Comparison of ENCODE assay signal across 8 cellular contexts in the genomic region with DNA sequence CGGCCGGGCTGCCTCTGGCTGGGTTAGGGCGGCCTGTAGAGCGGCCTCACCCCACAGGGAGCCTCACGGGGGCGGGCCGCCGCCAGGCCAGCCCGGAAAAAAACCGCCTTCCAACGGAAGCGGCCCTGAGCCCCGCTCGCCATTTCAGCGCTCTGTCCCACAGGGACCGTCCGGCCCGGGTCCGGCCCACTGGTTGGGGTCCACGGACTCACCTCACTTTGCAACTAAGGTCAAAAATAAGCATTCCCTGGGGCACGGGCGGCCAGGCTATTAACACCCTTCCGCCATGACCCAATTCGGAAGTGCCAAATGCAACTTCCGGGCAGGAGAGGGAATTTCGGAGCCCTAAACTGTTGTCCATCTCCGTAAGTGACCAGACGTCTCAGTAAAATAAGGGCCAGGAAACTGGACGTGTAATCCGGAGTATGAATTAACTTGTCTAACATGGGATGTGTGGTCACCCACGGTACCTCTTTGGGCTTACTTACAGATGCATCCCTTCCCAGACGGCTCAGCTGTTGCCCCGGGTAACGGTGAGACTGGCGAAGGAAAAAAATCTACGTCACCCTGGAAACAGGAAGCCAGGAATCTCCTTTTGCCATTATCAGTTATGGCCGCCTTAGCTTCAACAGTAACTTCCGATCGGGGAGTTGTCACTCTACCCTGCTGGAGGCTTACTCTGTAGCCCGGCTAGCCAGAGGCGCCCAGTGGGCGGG. TPM values are rescaled to one million over a fixed set of nuclear protein-coding genes. Genes with fewer than 3 reads are reported as not detected.
A peak's percentile ranks its signal among the peaks of the same experiment; 100 is the strongest.
DNase-seq lines count a peak whose midpoint lies in the region; ATAC-seq and TF ChIP-seq lines count a peak whose summit lies in the region.

BBIP1 (minus strand) TSS at position 548 of the 716 bp plus-strand sequence. CDS start 1,023 bp downstream, outside the sequence.

- peak within 1 kb of the TSS; percentile 96 for H3K27ac Mint-ChIP-seq in activated CD4-positive, alpha-beta T cell treated with anti-CD3 and anti-CD28 coated beads, Interleukin-2, amount 10 ng/mL, durations not matched to agents 7 days and 5 days

- H3K36me3 Mint-ChIP-seq in activated CD4-positive, alpha-beta T cell treated with anti-CD3 and anti-CD28 coated beads, Interleukin-2, amount 10 ng/mL, durations not matched to agents 7 days and 5 days (ENCODE audit: low read depth), result peaks cover 3% of the 10 kb centered on the region

- H3K9me2 ChIP-seq in MM.1S (replicated peaks; ENCODE audit: insufficient read depth, low read length), result no peaks in the 10 kb centered on the region

- POLR2A ChIA-PET in activated CD4-positive, alpha-beta T cell treated with anti-CD3 and anti-CD28 coated beads, Interleukin-2, amount 10 ng/mL, durations not matched to agents 7 days and 5 days (lab: Charles Lee), result interaction anchor here (0.6 to 1.8 kb wide), 4 partner anchors 16 to 172 kb away, joined by 3 to 6 read pairs (median 4); no protein-coding TSS in a partner anchor
- POLR2A ChIA-PET in HEK293T (lab: Yijun Ruan, JAX), result interaction anchor here (0.6 to 2.4 kb wide), 21 partner anchors 9 to 615 kb away, joined by 3 to 20 read pairs (median 4); partner anchors contain the start of genes ADRA2A, PDCD4 and SMNDC1

- no peaks in the 10 kb centered on the region for H3K9me3 ChIP-seq in MM.1S (replicated peaks; ENCODE audit: insufficient read depth, low read length)

- intact Hi-C loops in sciatic nerve (cut with DNase I), result no loop called here

- peak within 1 kb of the TSS; percentile 97 for H3K4me3 ChIP-seq in MM.1S (ENCODE audit: low read length)
- peak within 1 kb of the TSS; percentile 98 for H3K4me3 ChIP-seq in iPS-11a (ENCODE audit: low read depth, low read length)

- no peaks in the 10 kb centered on the region for H3K9me3 Mint-ChIP-seq in activated CD4-positive, alpha-beta T cell treated with anti-CD3 and anti-CD28 coated beads, Interleukin-2, amount 10 ng/mL, durations not matched to agents 7 days and 5 days

- no peak for DNase-seq in activated CD4-positive, alpha-beta T cell treated with anti-CD3 and anti-CD28 coated beads, Interleukin-2, amount 10 ng/mL, durations not matched to agents 7 days and 5 days
- no peak for DNase-seq in activated CD4-positive, alpha-beta T cell treated with anti-CD3 and anti-CD28 coated beads, Interleukin-2, amount 50 U/mL, for 4 hours
- DNase-seq in HEK293T (ENCODE audit: extremely low spot score) (peak; percentile 93), MM.1S (peak; percentile 100), SK-N-DZ (ENCODE audit: low spot score) (peak; percentile 100), T47D (ENCODE audit: low read depth in 1 of 2, low spot score in 1 of 2) (peak; percentile 68 to 99), sciatic nerve (ENCODE audit: low spot score) (no peak)

- H4K20me1 ChIP-seq in MM.1S (ENCODE audit: insufficient read depth, low read length), result peaks cover 2% of the 10 kb centered on the region; the same call in 1 of the 2 replicates

- no peak for TF ChIP-seq CTCF in MM.1S (IDR thresholded peaks at IDR 0.05; ENCODE audit: low read length)

- peaks cover 9% of the 10 kb centered on the region for H3K4me1 ChIP-seq in MM.1S (ENCODE audit: low read length)

- H3K4me2 ChIP-seq in MM.1S (ENCODE audit: low read depth, low read length), result peak within 1 kb of the TSS; percentile 81

- H3F3A ChIP-seq in MM.1S (ENCODE audit: insufficient read depth, low read length), result peaks cover 25% of the 10 kb centered on the region

- peak within 1 kb of the TSS; percentile 93 for H3K9ac ChIP-seq in MM.1S (ENCODE audit: low read length)

- in situ Hi-C loops in T47D (cut with HindIII; ENCODE audit: low pct_unique_long_range_greater_than_20kb, low sequenced_read_pairs), result no loop called here

- H3K27me3 ChIP-seq in MM.1S (replicated peaks; ENCODE audit: insufficient read depth, low read length), result no peaks in the 10 kb centered on the region

- no peaks in the 10 kb centered on the region for H3K27me3 Mint-ChIP-seq in activated CD4-positive, alpha-beta T cell treated with anti-CD3 and anti-CD28 coated beads, Interleukin-2, amount 10 ng/mL, durations not matched to agents 7 days and 5 days

- H3K27ac ChIP-seq in MM.1S (ENCODE audit: low read length), result peak within 1 kb of the TSS; percentile 98

- H3K4me3 Mint-ChIP-seq in activated CD4-positive, alpha-beta T cell treated with anti-CD3 and anti-CD28 coated beads, Interleukin-2, amount 10 ng/mL, durations not matched to agents 7 days and 5 days, result peak within 1 kb of the TSS; percentile 97

- H2AFZ ChIP-seq in MM.1S (ENCODE audit: low read length), result peak within 1 kb of the TSS; percentile 80

- H3K79me2 ChIP-seq in MM.1S (ENCODE audit: low read length), result peaks cover 58% of the 10 kb centered on the region

- no peaks in the 10 kb centered on the region for H3K36me3 ChIP-seq in MM.1S (replicated peaks; ENCODE audit: insufficient read depth, low read length)

- peaks cover 33% of the 10 kb centered on the region for H3K4me1 Mint-ChIP-seq in activated CD4-positive, alpha-beta T cell treated with anti-CD3 and anti-CD28 coated beads, Interleukin-2, amount 10 ng/mL, durations not matched to agents 7 days and 5 days

- peak; percentile 98 for ATAC-seq in sciatic nerve

- CTCF ChIA-PET in activated CD4-positive, alpha-beta T cell treated with anti-CD3 and anti-CD28 coated beads, Interleukin-2, amount 10 ng/mL, durations not matched to agents 7 days and 5 days (lab: Charles Lee), result interaction anchor here (0.6 to 2.1 kb wide), 11 partner anchors 9 to 594 kb away, joined by 3 to 11 read pairs (median 3); no protein-coding TSS in a partner anchor
- CTCF ChIA-PET in HEK293T (lab: Yijun Ruan, JAX), result no interaction called here

TF ChIP-seq in HEK293T, 16 proteins besides CTCF, POLR2A, EP300 and RAD21:
- TF ChIP-seq, protein P1, sequence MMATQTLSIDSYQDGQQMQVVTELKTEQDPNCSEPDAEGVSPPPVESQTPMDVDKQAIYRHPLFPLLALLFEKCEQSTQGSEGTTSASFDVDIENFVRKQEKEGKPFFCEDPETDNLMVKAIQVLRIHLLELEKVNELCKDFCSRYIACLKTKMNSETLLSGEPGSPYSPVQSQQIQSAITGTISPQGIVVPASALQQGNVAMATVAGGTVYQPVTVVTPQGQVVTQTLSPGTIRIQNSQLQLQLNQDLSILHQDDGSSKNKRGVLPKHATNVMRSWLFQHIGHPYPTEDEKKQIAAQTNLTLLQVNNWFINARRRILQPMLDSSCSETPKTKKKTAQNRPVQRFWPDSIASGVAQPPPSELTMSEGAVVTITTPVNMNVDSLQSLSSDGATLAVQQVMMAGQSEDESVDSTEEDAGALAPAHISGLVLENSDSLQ (IDR thresholded peaks at IDR 0.05), result peak; percentile 94
- TF ChIP-seq LEF1 (IDR thresholded peaks at IDR 0.05; ENCODE audit: borderline replicate concordance), result no peak
TF ChIP-seq in HEK293T: peak in this region for 1.

RNA-seq across cellular contexts. Expression of gene BBIP1, which starts in this region (rescaled TPM):
- total RNA-seq in activated CD4-positive, alpha-beta T cell treated with anti-CD3 and anti-CD28 coated beads, Interleukin-2, amount 10 ng/mL, durations not matched to agents 7 days and 5 days, result 10 to 100 TPM; 19.1 to 24.2 TPM
- polyA plus RNA-seq in SK-N-DZ (2014; cell fraction: cytosol; rRNA removed), result 48.6 and 48.7 TPM in 2 replicates
- polyA plus RNA-seq in SK-N-DZ (2014; cell fraction: nucleus; rRNA removed), result 57.3 and 69.6 TPM in 2 replicates
- total RNA-seq in sciatic nerve, result 42.0 TPM

Comparison
In these comparisons a context has a peak if more than half of its experiments do, and no peak if none do; other contexts are left out.
1. DNase-seq: peak in HEK293T (single experiment), MM.1S (single experiment), SK-N-DZ (single experiment) and T47D (2 of 2); none in activated CD4-positive, alpha-beta T cell treated with anti-CD3 and anti-CD28 coated beads, Interleukin-2, amount 10 ng/mL, durations not matched to agents 7 days and 5 days (single experiment), activated CD4-positive, alpha-beta T cell treated with anti-CD3 and anti-CD28 coated beads, Interleukin-2, amount 50 U/mL, for 4 hours (0 of 2) and sciatic nerve (single experiment).